Comparison of ENCODE assay signal across 19 cellular contexts in the genomic region with DNA sequence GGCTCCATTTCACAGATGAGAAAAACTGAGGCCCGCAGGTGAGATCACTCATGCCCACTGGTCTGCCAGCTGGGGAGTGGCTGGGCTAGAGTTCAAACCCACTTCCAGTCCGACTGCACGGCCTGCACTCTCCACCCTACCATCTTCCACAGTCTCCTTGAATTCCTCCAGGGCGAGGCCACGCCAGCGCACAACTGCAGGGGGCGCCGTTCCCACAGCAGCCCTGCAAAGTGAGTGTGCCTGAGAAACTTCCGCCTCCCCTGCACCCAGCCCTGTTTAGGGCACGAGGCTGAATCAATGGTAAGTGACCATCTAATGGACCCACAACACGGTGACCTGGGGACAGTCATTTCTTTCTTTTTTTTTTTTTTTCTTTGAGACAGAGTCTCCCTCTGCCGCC. TPM values are rescaled to one million over a fixed set of nuclear protein-coding genes. Genes with fewer than 3 reads are reported as not detected.
DNase-seq lines count a peak whose midpoint lies in the region; ATAC-seq, FAIRE-seq and TF ChIP-seq lines count a peak whose summit lies in the region.
"Had no signal": no experiment of that assay in that cellular context is flagged by ENCODE, and none has a peak within 500 bp of the region (broad histone marks: within the 10 kb centered on the region; RNA-seq: fewer than 3 reads in every experiment).

No MANE protein-coding gene starts in this region.

- POLR2A ChIA-PET in H1 (lab: Charles Lee; ENCODE audit: partially characterized antibody): interaction anchor here (1.4 to 2.1 kb wide), 4 partner anchors 8 to 98 kb away, joined by 3 to 19 read pairs (median 5); a partner anchor contains a TSS

- H3K4ac ChIP-seq in H1 (replicated peaks; ENCODE audit: insufficient read length, low read depth, low read length): no peak overlapping the region

- H3K36me3 ChIP-seq in Loucy (ENCODE audit: insufficient read depth, low read length) (no peaks in the 10 kb centered on the region), H1 (ENCODE audit: control insufficient read depth in 2 of 4, insufficient read depth in 4 of 4, low read length in 3 of 4) (peaks cover 0 to 5% (median 2%) of the 10 kb centered on the region in 4 experiments; a peak in 2 of 8 replicates), stomach (no peaks in the 10 kb centered on the region)
- H3K36me3 ChIP-seq: gastroesophageal sphincter, sigmoid colon, upper lobe of left lung had no signal

- intact Hi-C loops in stomach (cut with DNase I; ENCODE audit: low total_unique reads): no loop called here

- H2BK15ac ChIP-seq in H1 (ENCODE audit: low read length): no peak overlapping the region

- H3K9me3 Mint-ChIP-seq in activated naive CD8-positive, alpha-beta T cell treated with anti-CD3 and anti-CD28 coated beads, Interleukin-2, amount 50 U/mL, for 24 hours: no peaks in the 10 kb centered on the region
- H3K9me3 Mint-ChIP-seq in activated naive CD8-positive, alpha-beta T cell treated with anti-CD3 and anti-CD28 coated beads for 36 hours: no peaks in the 10 kb centered on the region
- H3K9me3 Mint-ChIP-seq: natural killer cell treated with Interleukin-12 subunit alpha and Interleukin-12 subunit beta and Interleukin-15 and Interleukin-18, amount 100 ng/mL, for 72 hours had no signal

- H3K36me3 Mint-ChIP-seq in activated naive CD8-positive, alpha-beta T cell treated with anti-CD3 and anti-CD28 coated beads, Interleukin-2, amount 50 U/mL, for 24 hours (ENCODE audit: low read depth): no peaks in the 10 kb centered on the region
- no peaks in the 10 kb centered on the region for H3K36me3 Mint-ChIP-seq in activated naive CD8-positive, alpha-beta T cell treated with anti-CD3 and anti-CD28 coated beads for 36 hours
- H3K36me3 Mint-ChIP-seq: natural killer cell treated with Interleukin-12 subunit alpha and Interleukin-12 subunit beta and Interleukin-15 and Interleukin-18, amount 100 ng/mL, for 72 hours had no signal

- H3K4me3 ChIP-seq in Loucy (ENCODE audit: low read length, poor library complexity, severe bottlenecking) (no peak overlapping the region), H1 (ENCODE audit: extremely low read depth in 1 of 4, insufficient read depth in 2 of 4, low read depth in 3 of 4, low read length in 4 of 4) (no peak overlapping the region), stomach (no peak overlapping the region)
- H3K4me3 ChIP-seq: gastroesophageal sphincter, lung, sigmoid colon, upper lobe of left lung had no signal

- H3K4me1 ChIP-seq in Loucy (ENCODE audit: insufficient read depth, low read length, poor library complexity, severe bottlenecking): no peaks in the 10 kb centered on the region
- peaks cover 0 to 4% (median 0%) of the 10 kb centered on the region in 4 experiments; a peak in 2 of 7 replicates for H3K4me1 ChIP-seq in H1 (replicated peaks in 1 of 4; ENCODE audit: control insufficient read depth in 3 of 4, insufficient read depth in 4 of 4, low read length in 3 of 4)
- H3K4me1 ChIP-seq in stomach: peaks cover 0 to 18% (median 6%) of the 10 kb centered on the region in 4 donors

- no peak overlapping the region for H3K4me3 Mint-ChIP-seq in activated naive CD8-positive, alpha-beta T cell treated with anti-CD3 and anti-CD28 coated beads, Interleukin-2, amount 50 U/mL, for 24 hours
- no peak overlapping the region for H3K4me3 Mint-ChIP-seq in activated naive CD8-positive, alpha-beta T cell treated with anti-CD3 and anti-CD28 coated beads for 36 hours
- H3K4me3 Mint-ChIP-seq: natural killer cell treated with Interleukin-12 subunit alpha and Interleukin-12 subunit beta and Interleukin-15 and Interleukin-18, amount 100 ng/mL, for 72 hours had no signal

- H3K23me2 ChIP-seq in H1 (ENCODE audit: low read depth, low read length): peaks cover 9% of the 10 kb centered on the region; the same call in 1 of the 2 replicates

- ATAC-seq in activated naive CD8-positive, alpha-beta T cell treated with anti-CD3 and anti-CD28 coated beads, Interleukin-2, amount 50 U/mL, for 24 hours: no peak
- no peak for ATAC-seq in HG02588 (IDR thresholded peaks at IDR 0.05; ENCODE audit: unreplicated experiment)
- ATAC-seq: gastroesophageal sphincter; natural killer cell treated with Interleukin-12 subunit alpha and Interleukin-12 subunit beta and Interleukin-15 and Interleukin-18, amount 100 ng/mL, for 72 hours had no signal

- H3K79me1 ChIP-seq in H1 (ENCODE audit: low read depth, low read length): peaks cover 7% of the 10 kb centered on the region

- H3K79me2 ChIP-seq in Loucy (ENCODE audit: insufficient read depth, low read length): no peaks in the 10 kb centered on the region
- H3K79me2 ChIP-seq in H1 (ENCODE audit: control insufficient read depth in 1 of 2, insufficient read depth in 2 of 2, low read length in 2 of 2): peaks cover 0 to 2% of the 10 kb centered on the region in 2 experiments; a peak in 1 of 4 replicates

- H2AFZ ChIP-seq in Loucy (ENCODE audit: low read length): no peak overlapping the region
- no peak overlapping the region for H2AFZ ChIP-seq in H1 (ENCODE audit: low read length)

- no peak overlapping the region for H3K56ac ChIP-seq in H1 (replicated peaks; ENCODE audit: insufficient read length, low read depth, low read length)

- H4K20me1 ChIP-seq in Loucy (ENCODE audit: insufficient read depth, low read length, poor library complexity, severe bottlenecking) (no peaks in the 10 kb centered on the region), H1 (replicated peaks in 1 of 2; ENCODE audit: control insufficient read depth in 1 of 2, insufficient read depth in 2 of 2, low read length in 2 of 2) (no peaks in the 10 kb centered on the region)

- no peak overlapping the region for H2BK12ac ChIP-seq in H1 (ENCODE audit: low read depth, low read length)

- TF ChIP-seq POLR2A in H1 (IDR thresholded peaks at IDR 0.05; ENCODE audit: control extremely low read depth in 1 of 2, low read depth in 2 of 2, low read length in 2 of 2) (no peak), stomach (IDR thresholded peaks at IDR 0.05) (no peak)

- H3K27ac Mint-ChIP-seq in activated naive CD8-positive, alpha-beta T cell treated with anti-CD3 and anti-CD28 coated beads, Interleukin-2, amount 50 U/mL, for 24 hours: no peak overlapping the region
- no peak overlapping the region for H3K27ac Mint-ChIP-seq in activated naive CD8-positive, alpha-beta T cell treated with anti-CD3 and anti-CD28 coated beads for 36 hours
- H3K27ac Mint-ChIP-seq: natural killer cell treated with Interleukin-12 subunit alpha and Interleukin-12 subunit beta and Interleukin-15 and Interleukin-18, amount 100 ng/mL, for 72 hours had no signal

- peak; percentile 38 to 53; a peak in 3 of 4 replicates for TF ChIP-seq RAD21 in H1 (IDR thresholded peaks at IDR 0.05 in 1 of 2, conservative IDR thresholded peaks at IDR 0.05 in 1 of 2; ENCODE audit: low read depth in 2 of 2, low read length in 2 of 2)

- no peak overlapping the region for H3K18ac ChIP-seq in H1 (ENCODE audit: extremely low read depth, low read length)

- H3K4me1 Mint-ChIP-seq in activated naive CD8-positive, alpha-beta T cell treated with anti-CD3 and anti-CD28 coated beads, Interleukin-2, amount 50 U/mL, for 24 hours: peaks cover 10% of the 10 kb centered on the region
- H3K4me1 Mint-ChIP-seq in activated naive CD8-positive, alpha-beta T cell treated with anti-CD3 and anti-CD28 coated beads for 36 hours: peaks cover 9% of the 10 kb centered on the region

- TF ChIP-seq EP300 in H1 (IDR thresholded peaks at IDR 0.05; ENCODE audit: borderline replicate concordance in 1 of 2, low read depth in 2 of 2, low read length in 2 of 2): no peak
- TF ChIP-seq EP300 in stomach (IDR thresholded peaks at IDR 0.05): no peak

- H3K9me3 ChIP-seq in Loucy (ENCODE audit: insufficient read depth, low read depth, low read length) (no peaks in the 10 kb centered on the region), H1 (ENCODE audit: insufficient read depth in 2 of 2, low read depth in 1 of 2, low read length in 1 of 2) (no peaks in the 10 kb centered on the region), stomach (no peaks in the 10 kb centered on the region)
- H3K9me3 ChIP-seq: gastroesophageal sphincter, sigmoid colon, upper lobe of left lung had no signal

- no peak overlapping the region for H2AK5ac ChIP-seq in H1 (ENCODE audit: low read depth, low read length)

- H2BK20ac ChIP-seq in H1 (ENCODE audit: low read length): no peak overlapping the region

- FAIRE-seq in H1 (lab: Jason Lieb, UNC): no peak
- FAIRE-seq: GM18507 had no signal

- H3K23ac ChIP-seq in H1 (ENCODE audit: insufficient read length): no peak overlapping the region

- H2BK5ac ChIP-seq in H1 (ENCODE audit: low read depth, low read length): no peak overlapping the region

- no peak overlapping the region for H3K27ac ChIP-seq in H1 (ENCODE audit: low read depth, low read length)
- H3K27ac ChIP-seq in temporal lobe (ENCODE audit: low read depth, low read length): peak overlapping the region; percentile 56
- H3K27ac ChIP-seq in stomach: no peak overlapping the region
- H3K27ac ChIP-seq: gastroesophageal sphincter, sigmoid colon, upper lobe of left lung had no signal

- H4K5ac ChIP-seq in H1 (ENCODE audit: insufficient read length, low read depth, low read length): no peak overlapping the region

- no peak overlapping the region for H3K14ac ChIP-seq in H1 (ENCODE audit: insufficient read length)

- TF ChIP-seq CTCF in Loucy (conservative IDR thresholded peaks at IDR 0.05; ENCODE audit: low read length): peak; percentile 46
- TF ChIP-seq CTCF in H1 (IDR thresholded peaks at IDR 0.05; ENCODE audit: control extremely low read depth in 1 of 3, insufficient read depth in 1 of 3, low read depth in 1 of 3, low read length in 3 of 3): peak; percentile 39 to 81 (median 68)
- no peak for TF ChIP-seq CTCF in stomach (IDR thresholded peaks at IDR 0.05)

- no peak overlapping the region for H4K91ac ChIP-seq in H1 (replicated peaks; ENCODE audit: insufficient read length, low read length)

- no peaks in the 10 kb centered on the region for H3F3A ChIP-seq in Loucy (ENCODE audit: low read depth)

- H3K27me3 Mint-ChIP-seq in activated naive CD8-positive, alpha-beta T cell treated with anti-CD3 and anti-CD28 coated beads, Interleukin-2, amount 50 U/mL, for 24 hours: peaks cover 43% of the 10 kb centered on the region
- peaks cover 76% of the 10 kb centered on the region for H3K27me3 Mint-ChIP-seq in activated naive CD8-positive, alpha-beta T cell treated with anti-CD3 and anti-CD28 coated beads for 36 hours

- H4K8ac ChIP-seq in H1 (ENCODE audit: extremely low read depth, insufficient read depth, low read length): no peak overlapping the region

- CTCF ChIA-PET in H1 (lab: Charles Lee; ENCODE audit: partially characterized antibody): interaction anchor here (0.7 kb wide), 1 partner anchor 16 kb away, joined by 3 read pairs; no protein-coding TSS in a partner anchor

- H3K4me2 ChIP-seq in Loucy (ENCODE audit: low read depth, low read length, poor library complexity, severe bottlenecking): no peak overlapping the region
- peak overlapping the region in 1 of 2 experiments; percentile 96; a peak in 1 of 4 replicates for H3K4me2 ChIP-seq in H1 (ENCODE audit: insufficient read depth in 1 of 2, low read depth in 2 of 2, low read length in 2 of 2)

- H3K9me2 ChIP-seq in Loucy (replicated peaks; ENCODE audit: low read depth, low read length): no peaks in the 10 kb centered on the region

- no peak overlapping the region for H2BK120ac ChIP-seq in H1 (replicated peaks; ENCODE audit: low read depth, low read length)

- H3K9ac ChIP-seq in Loucy (ENCODE audit: low read depth, low read length, poor library complexity, severe bottlenecking) (no peak overlapping the region), H1 (replicated peaks in 1 of 4; ENCODE audit: extremely low read depth in 1 of 4, low read depth in 3 of 4, low read length in 3 of 4) (no peak overlapping the region)

- DNase-seq in activated naive CD8-positive, alpha-beta T cell treated with anti-CD3 and anti-CD28 coated beads, Interleukin-2, amount 50 U/mL, for 24 hours: peak; percentile 12
- DNase-seq in activated naive CD8-positive, alpha-beta T cell treated with anti-CD3 and anti-CD28 coated beads for 36 hours: no peak
- DNase-seq in H1 (ENCODE audit: low read depth in 1 of 2, low spot score in 2 of 2): peak in 1 of 2 experiments; percentile 64
- DNase-seq in DMS 273 treated with DMSO at 0.1 percent for 48 hours (lab: John Stamatoyannopoulos, UW): no peak
- no peak for DNase-seq in stomach
- DNase-seq: activated CD4-positive, alpha-beta T cell treated with anti-CD3 and anti-CD28 coated beads for 1 hour; activated T-cell treated with anti-CD3 and anti-CD28 coated beads, Interleukin-2, amount 50 U/mL, for 1 hour; NK-92 treated with Interleukin-12 subunit alpha and Interleukin-12 subunit beta, amount 100 ng/mL, for 24 hours; sigmoid colon; stimulated activated CD4-positive, alpha-beta T cell treated with anti-CD3 and anti-CD28 coated beads, Interleukin-4, amount 100 ng/mL, for 24 hours; T-helper 2 cell; upper lobe of left lung had no signal

- 77% methylated on average over 11 of the region's 12 CpGs; no CpG with 5 or more reads in 1 of the 2 experiments for WGBS in H1 (ENCODE audit: extremely low coverage in 1 of 2, insufficient coverage in 1 of 2, insufficient read length in 1 of 2, insufficient replicate concordance in 2 of 2, low coverage in 1 of 2, low lambda C conversion rate in 2 of 2, missing lambda C conversion rate in 1 of 2), 2 experiments
- 56 to 68% (median 64%) methylated on average over 12 of the region's 12 CpGs for WGBS in stomach, 5 donors

- H3K27me3 ChIP-seq in Loucy (ENCODE audit: insufficient read depth, low read length, poor library complexity, severe bottlenecking): no peaks in the 10 kb centered on the region
- no peaks in the 10 kb centered on the region; a peak in 1 of 7 replicates for H3K27me3 ChIP-seq in H1 (replicated peaks in 1 of 4; ENCODE audit: control insufficient read depth in 3 of 4, extremely low read depth in 1 of 4, insufficient read depth in 3 of 4, low read length in 3 of 4)
- peaks cover 16 to 91% (median 59%) of the 10 kb centered on the region in 3 donors for H3K27me3 ChIP-seq in stomach

RNA-seq across cellular contexts. Expression of a gene that starts 0.8 kb away (rescaled TPM):
- not detected for total RNA-seq in activated naive CD8-positive, alpha-beta T cell treated with anti-CD3 and anti-CD28 coated beads for 36 hours
- total RNA-seq in H1 (2021; fragmentation: NEBNext Ultra II Directional; extraction: Animal tissue kit (Norgen Biotek cat#: 25700)): 31.6 and 33.8 TPM in 2 replicates
- polyA plus RNA-seq in H1 (2011; rRNA removed) (24.4 and 31.6 TPM in 2 replicates), stomach (under 1 TPM in 2 of 3 donors, not detected in 1; 0.25 to 0.75 TPM)
- 26.5 TPM for polyA plus RNA-seq in H1 (2011; cell fraction: cytosol; rRNA removed)
- polyA plus RNA-seq in H1 (2011; cell fraction: nucleus; rRNA removed): 34.4 TPM
- 28.1 to 33.8 TPM (median 30.3 TPM) in 4 replicates for polyA plus RNA-seq in H1 (2012, experiment 1 of 2)
- polyA plus RNA-seq in H1 (2012, experiment 2 of 2): 27.7 TPM
- polyA plus RNA-seq in H1 (2013, experiment 1 of 2): 26.2 TPM
- polyA plus RNA-seq in H1 (2013, experiment 2 of 2): 27.0 TPM
- polyA minus RNA-seq in H1 (2011; rRNA and poly(A)+ RNA removed): 26.5 and 34.8 TPM in 2 replicates
- polyA minus RNA-seq in H1 (2011; cell fraction: cytosol; rRNA and poly(A)+ RNA removed): 35.7 TPM
- polyA minus RNA-seq in H1 (2011; cell fraction: nucleus; rRNA and poly(A)+ RNA removed): 29.4 TPM
- total RNA-seq in temporal lobe (85.8 TPM), stomach (under 1 TPM in 2 of 5 donors, not detected in 3; 0.87 to 0.92 TPM)
- total RNA-seq: natural killer cell treated with Interleukin-12 subunit alpha and Interleukin-12 subunit beta and Interleukin-15 and Interleukin-18, amount 100 ng/mL, for 72 hours; upper lobe of left lung had no signal

RNA-seq across cellular contexts. Expression of a gene that starts 10.8 kb away (rescaled TPM):
- total RNA-seq in activated naive CD8-positive, alpha-beta T cell treated with anti-CD3 and anti-CD28 coated beads for 36 hours: under 1 TPM; 0.54 to 0.84 TPM
- 14.5 TPM in 2 replicates for total RNA-seq in H1 (2021; fragmentation: NEBNext Ultra II Directional; extraction: Animal tissue kit (Norgen Biotek cat#: 25700))
- 28.4 and 42.5 TPM in 2 replicates for polyA plus RNA-seq in H1 (2011; rRNA removed)
- 20.9 TPM for polyA plus RNA-seq in H1 (2011; cell fraction: cytosol; rRNA removed)
- polyA plus RNA-seq in H1 (2011; cell fraction: nucleus; rRNA removed): 28.1 TPM
- 17.8 to 26.7 TPM (median 25.0 TPM) in 4 replicates for polyA plus RNA-seq in H1 (2012, experiment 1 of 2)
- 35.4 TPM for polyA plus RNA-seq in H1 (2012, experiment 2 of 2)
- polyA plus RNA-seq in H1 (2013, experiment 1 of 2): 12.4 TPM
- 12.8 TPM for polyA plus RNA-seq in H1 (2013, experiment 2 of 2)
- 5.7 and 8.8 TPM in 2 replicates for polyA minus RNA-seq in H1 (2011; rRNA and poly(A)+ RNA removed)
- polyA minus RNA-seq in H1 (2011; cell fraction: cytosol; rRNA and poly(A)+ RNA removed): 12.0 TPM
- 13.1 TPM for polyA minus RNA-seq in H1 (2011; cell fraction: nucleus; rRNA and poly(A)+ RNA removed)
- 4.7 TPM for total RNA-seq in temporal lobe
- total RNA-seq in stomach: under 1 TPM in 1 of 5 donors, not detected in 4; 0.29 TPM
- polyA plus RNA-seq in stomach: under 1 TPM in 1 of 3 donors, not detected in 2; 0.10 TPM

RNA-seq across cellular contexts. Expression of a gene that starts 53.2 kb away (rescaled TPM):
- not detected for total RNA-seq in activated naive CD8-positive, alpha-beta T cell treated with anti-CD3 and anti-CD28 coated beads for 36 hours
- 86.2 and 87.4 TPM in 2 replicates for total RNA-seq in H1 (2021; fragmentation: NEBNext Ultra II Directional; extraction: Animal tissue kit (Norgen Biotek cat#: 25700))
- 206 and 227 TPM in 2 replicates for polyA plus RNA-seq in H1 (2011; rRNA removed)
- polyA plus RNA-seq in H1 (2011; cell fraction: cytosol; rRNA removed): 162 TPM
- polyA plus RNA-seq in H1 (2011; cell fraction: nucleus; rRNA removed): 147 TPM
- polyA plus RNA-seq in H1 (2012, experiment 1 of 2): 91.2 to 153 TPM (median 146 TPM) in 4 replicates
- 175 TPM for polyA plus RNA-seq in H1 (2012, experiment 2 of 2)
- polyA plus RNA-seq in H1 (2013, experiment 1 of 2): 74.9 TPM
- 74.3 TPM for polyA plus RNA-seq in H1 (2013, experiment 2 of 2)
- 24.2 and 37.1 TPM in 2 replicates for polyA minus RNA-seq in H1 (2011; rRNA and poly(A)+ RNA removed)
- 54.2 TPM for polyA minus RNA-seq in H1 (2011; cell fraction: cytosol; rRNA and poly(A)+ RNA removed)
- 39.7 TPM for polyA minus RNA-seq in H1 (2011; cell fraction: nucleus; rRNA and poly(A)+ RNA removed)
- total RNA-seq in temporal lobe: not detected
- under 1 TPM in 1 of 5 donors, not detected in 4; 0.55 TPM for total RNA-seq in stomach
- 1 to 10 TPM in 2 of 3 donors, under 1 TPM in 1; 0.68 to 4.3 (median 2.3) TPM for polyA plus RNA-seq in stomach
- total RNA-seq: natural killer cell treated with Interleukin-12 subunit alpha and Interleukin-12 subunit beta and Interleukin-15 and Interleukin-18, amount 100 ng/mL, for 72 hours; upper lobe of left lung had no signal

Comparison
In these comparisons a context has a peak if more than half of its experiments do, and no peak if none do; other contexts are left out.
1. CTCF ChIP-seq: peak in Loucy (single experiment) and H1 (3 of 3); none in stomach (0 of 7).
2. RNA of a gene that starts 0.8 kb away (total RNA-seq): 85.8 TPM in temporal lobe (single experiment) and 31.6 to 33.8 TPM in H1; not detected in activated naive CD8-positive, alpha-beta T cell treated with anti-CD3 and anti-CD28 coated beads for 36 hours and 0.87 to 0.92 TPM in stomach; every median in the first group is over 10 times any median in the second.
3. RNA of a gene that starts 53.2 kb away (total RNA-seq): 86.2 to 87.4 TPM in H1; not detected in activated naive CD8-positive, alpha-beta T cell treated with anti-CD3 and anti-CD28 coated beads for 36 hours, not detected in temporal lobe (single experiment) and 0.55 TPM in stomach; every median in the first group is over 10 times any median in the second.